Comparison of ENCODE assay signal across 31 cellular contexts in the genomic region with DNA sequence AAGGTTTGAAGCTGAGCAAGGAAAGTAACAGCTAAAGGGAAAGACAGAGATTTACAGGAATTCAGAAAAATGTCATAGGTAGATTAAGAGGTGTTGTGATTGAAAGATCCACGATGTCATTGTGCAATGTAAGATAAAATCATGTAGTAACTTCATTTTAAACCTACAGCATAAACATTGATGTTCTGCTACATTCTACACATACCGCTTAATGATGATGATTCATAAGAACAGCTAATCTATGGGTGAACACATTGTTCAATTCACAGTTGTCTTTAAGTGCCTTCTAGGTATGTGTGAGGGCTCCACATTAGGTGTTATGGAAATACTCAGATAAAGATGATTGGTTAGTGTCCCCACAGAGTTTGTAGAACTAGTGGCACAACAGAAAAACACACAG.
"Had no signal": no experiment of that assay in that cellular context is flagged by ENCODE, and none has a peak within 500 bp of the region (broad histone marks: within the 10 kb centered on the region; RNA-seq: fewer than 3 reads in every experiment).

No MANE protein-coding gene starts in this region.

- ATAC-seq: activated naive CD8-positive, alpha-beta T cell treated with anti-CD3 and anti-CD28 coated beads, Interleukin-2, amount 50 U/mL, for 24 hours; activated T-cell treated with anti-CD3 and anti-CD28 coated beads, Interleukin-2, amount 50 U/mL, for 4 hours; Panc1; Right ventricle myocardium inferior had no signal

- DNase-seq: activated B cell treated with CpG ODN at 0.5 μM for 24 hours; activated CD4-positive, alpha-beta memory T cell treated with anti-CD3 and anti-CD28 coated beads for 36 hours; activated CD4-positive, alpha-beta T cell treated with anti-CD3 and anti-CD28 coated beads for 4 hours; activated CD4-positive, alpha-beta T cell treated with anti-CD3 and anti-CD28 coated beads, Interleukin-2, amount 50 U/mL, for 1 hour; activated CD4-positive, CD25-positive, alpha-beta regulatory T cell treated with anti-CD3 and anti-CD28 coated beads, Interleukin-2, amount 50 U/mL, for 72 hours; activated CD8-positive, alpha-beta memory T cell treated with anti-CD3 and anti-CD28 coated beads, Interleukin-2, amount 50 U/mL, for 4 hours; activated naive CD4-positive, alpha-beta T cell treated with anti-CD3 and anti-CD28 coated beads, Interleukin-2, amount 10 ng/mL, durations not matched to agents 7 days and 5 days; activated naive CD8-positive, alpha-beta T cell treated with anti-CD3 and anti-CD28 coated beads, Interleukin-2, amount 50 U/mL, for 24 hours; activated T-cell treated with anti-CD3 and anti-CD28 coated beads for 4 hours; activated T-cell treated with anti-CD3 and anti-CD28 coated beads, Interleukin-2, amount 50 U/mL, for 4 hours; amniotic stem cell; aorta; caudate nucleus; cerebellar nuclear complex; KG1; NCI-H1105; NCI-H1417 treated with DMSO at 0.1 percent for 48 hours; NCI-H187 treated with DMSO at 0.1 percent for 48 hours; NCI-H2081; NCI-H2171 treated with DMSO at 0.1 percent for 48 hours; NCI-H2227 treated with DMSO at 0.1 percent for 48 hours; NCI-H446 treated with DMSO at 0.1 percent for 48 hours; NCI-H524; SIG-M5; SW 1271; T-helper 1 cell; T-helper 2 cell; T-helper 9 cell had no signal

- H3K27ac ChIP-seq: VCaP had no signal
